ENCODE assay signal across 21 cellular contexts in genomic region chr1:161266096-161266679, GRCh38. TPM values are rescaled to one million over a fixed set of nuclear protein-coding genes. Genes with fewer than 3 reads are reported as not detected.
DNase-seq lines count a peak whose midpoint lies in the region; ATAC-seq and TF ChIP-seq lines count a peak whose summit lies in the region.
"Had no signal": no experiment of that assay in that cellular context is flagged by ENCODE, and none has a peak within 500 bp of the region (broad histone marks: within the 10 kb centered on the region; RNA-seq: fewer than 3 reads in every experiment).

No MANE protein-coding gene starts in this region.

- intact Hi-C loops in Right ventricle myocardium inferior (cut with DNase I) = no loop called here
- intact Hi-C loops in Calu3 (cut with micrococcal nuclease; ENCODE audit: unreplicated experiment) = no loop called here

- H3K27me3 ChIP-seq in cardiac muscle cell = peaks cover 11% of the 10 kb centered on the region
- H3K27me3 ChIP-seq: ascending aorta, uterus had no signal

- no peak for ATAC-seq in Right ventricle myocardium inferior
- no peak; the same call in 1 of the 2 replicates for ATAC-seq in WTC11
- ATAC-seq in GM21576 (IDR thresholded peaks at IDR 0.05; ENCODE audit: unreplicated experiment) = no peak
- ATAC-seq: lower lobe of right lung had no signal

- no peaks in the 10 kb centered on the region for H3K9me3 ChIP-seq in cardiac muscle cell (ENCODE audit: low read depth)
- H3K9me3 ChIP-seq: ascending aorta, lower lobe of right lung, stomach, uterus had no signal

- H3K36me3 Mint-ChIP-seq in WTC11 (no peaks in the 10 kb centered on the region), Calu3 (ENCODE audit: insufficient read depth, unreplicated experiment) (no peaks in the 10 kb centered on the region)

- H3K4me3 ChIP-seq in cardiac muscle cell = no peak overlapping the region
- H3K4me3 ChIP-seq: ascending aorta, coronary artery, lower lobe of right lung, stomach, uterus had no signal

- DNase-seq in cardiac muscle cell (ENCODE audit: low read depth in 1 of 2, low spot score in 1 of 2) = no peak
- DNase-seq in Right ventricle myocardium inferior (ENCODE audit: missing footprints) = no peak
- DNase-seq in NCI-H69 (lab: John Stamatoyannopoulos, UW) = peak; percentile 70
- peak; percentile 4 for DNase-seq in kidney glomerular epithelial cell (lab: John Stamatoyannopoulos, UW)
- DNase-seq in WTC11 (ENCODE audit: low spot score) = no peak
- DNase-seq in GM10266 (ENCODE audit: extremely low spot score) = no peak
- no peak for DNase-seq in Calu3
- DNase-seq: activated effector memory CD4-positive, alpha-beta T cell treated with anti-CD3 and anti-CD28 coated beads, Interleukin-2, amount 50 U/mL, for 16 hours; GDM1; HCEC 1CT; lower lobe of right lung; NCI-H2107; SHP77; stomach; uterus had no signal

- H3K4me1 Mint-ChIP-seq in WTC11 (peaks cover 16% of the 10 kb centered on the region), Calu3 (ENCODE audit: low read depth, unreplicated experiment) (peaks cover 4% of the 10 kb centered on the region)

- no peaks in the 10 kb centered on the region for H3K9me3 Mint-ChIP-seq in WTC11
- no peaks in the 10 kb centered on the region for H3K9me3 Mint-ChIP-seq in Calu3 (ENCODE audit: low read depth, unreplicated experiment)

- H3K4me1 ChIP-seq in cardiac muscle cell (ENCODE audit: low read depth) = peaks cover 14% of the 10 kb centered on the region
- H3K4me1 ChIP-seq: ascending aorta, lower lobe of right lung, uterus had no signal

- BruUV-seq in Calu3 (replicated peaks; lab: Mats Ljungman, UMichigan) = no TSS peak

- H3K27ac Mint-ChIP-seq in WTC11 (no peak overlapping the region), Calu3 (ENCODE audit: unreplicated experiment) (no peak overlapping the region)

- TF ChIP-seq CTCF in cardiac muscle cell (IDR thresholded peaks at IDR 0.05; ENCODE audit: low read depth, low read length) (no peak), WTC11 (IDR thresholded peaks at IDR 0.05) (no peak), GM10266 (IDR thresholded peaks at IDR 0.05; ENCODE audit: control insufficient read depth, insufficient read depth, low read depth, missing control alignments) (no peak), Calu3 (IDR thresholded peaks at IDR 0.05; ENCODE audit: unreplicated experiment) (no peak)

- peaks cover 23% of the 10 kb centered on the region for H3K27me3 Mint-ChIP-seq in WTC11 (ENCODE audit: low read depth)
- peaks cover 49% of the 10 kb centered on the region for H3K27me3 Mint-ChIP-seq in Calu3 (ENCODE audit: unreplicated experiment)

- peak overlapping the region; percentile 85 for H3K27ac ChIP-seq in cardiac muscle cell
- H3K27ac ChIP-seq: ascending aorta, epithelial cell of prostate, lower lobe of right lung, stomach, uterus had no signal

- H3K36me3 ChIP-seq in cardiac muscle cell = no peaks in the 10 kb centered on the region
- H3K36me3 ChIP-seq: ascending aorta, lower lobe of right lung, stomach, uterus had no signal

- H3K4me3 Mint-ChIP-seq in WTC11 (no peak overlapping the region), Calu3 (ENCODE audit: low read depth, unreplicated experiment) (no peak overlapping the region)

- CTCF ChIA-PET in WTC11 (lab: Charles Lee) (interaction anchor here (0.8 to 3.3 kb wide), 5 partner anchors 25 to 40 kb away, joined by 3 to 18 read pairs (median 4); partner anchors contain the start of gene TOMM40L), Calu3 (lab: Charles Lee) (interaction anchor here (1.2 kb wide), 1 partner anchor 19 kb away, joined by 3 read pairs; no protein-coding TSS in a partner anchor)

- POLR2A ChIA-PET in WTC11 (lab: Charles Lee) = no interaction called here

TF ChIP-seq in WTC11, 78 proteins besides CTCF, POLR2A, EP300 and RAD21:
- no peak for TF ChIP-seq ZNF416 (CRISPR knock-in tag; IDR thresholded peaks at IDR 0.05)
- no peak for TF ChIP-seq OVOL2 (CRISPR knock-in tag; IDR thresholded peaks at IDR 0.05; ENCODE audit: borderline replicate concordance)
- no peak for TF ChIP-seq CDX4 (CRISPR knock-in tag; IDR thresholded peaks at IDR 0.05; ENCODE audit: borderline replicate concordance)
- TF ChIP-seq TP53 (CRISPR knock-in tag; IDR thresholded peaks at IDR 0.05) = no peak

RNA-seq across cellular contexts. Expression of gene PCP4L1, which starts 7.6 kb away (rescaled TPM):
- 0.14 and 0.21 TPM in 2 replicates for total RNA-seq in cardiac muscle cell
- polyA plus RNA-seq in cardiac muscle cell = not detected in 2 replicates
- total RNA-seq in Right ventricle myocardium inferior = 0.60 TPM
- 0.92 to 1.2 TPM (median 1.1 TPM) in 3 replicates for total RNA-seq in WTC11 (2021)
- total RNA-seq in Calu3 (2022) = not detected in 2 replicates
- total RNA-seq: ascending aorta, glomerular endothelial cell had no signal

RNA-seq across cellular contexts. Expression of gene NR1I3, which starts 28.2 kb away (rescaled TPM):
- 0.33 TPM in 1 of 2 replicates, not detected in the other for total RNA-seq in cardiac muscle cell
- polyA plus RNA-seq in cardiac muscle cell = not detected in 2 replicates
- total RNA-seq in Right ventricle myocardium inferior = not detected
- total RNA-seq in WTC11 (2021) = 0.16 TPM in 1 of 3 replicates, not detected in the others
- not detected in 2 replicates for total RNA-seq in Calu3 (2022)
- total RNA-seq: glomerular endothelial cell, lower lobe of right lung, uterus had no signal
- polyA plus RNA-seq: neural cell, stomach had no signal

RNA-seq across cellular contexts. Expression of gene TOMM40L, which starts 40.3 kb away (rescaled TPM):
- total RNA-seq in cardiac muscle cell (12.5 and 21.6 TPM in 2 replicates), Right ventricle myocardium inferior (39.1 TPM), WTC11 (2021) (13.0 to 16.9 TPM (median 15.1 TPM) in 3 replicates), Calu3 (2022) (14.1 and 15.0 TPM in 2 replicates)
- 12.6 and 13.6 TPM in 2 replicates for polyA plus RNA-seq in cardiac muscle cell

RNA-seq across cellular contexts. Expression of gene APOA2, which starts 42.8 kb away (rescaled TPM):
- total RNA-seq in cardiac muscle cell (1.0 TPM in 1 of 2 replicates, not detected in the other), Right ventricle myocardium inferior (not detected), WTC11 (2021) (1.9 to 2.5 TPM (median 2.2 TPM) in 3 replicates), Calu3 (2022) (not detected in 2 replicates)
- 3.1 TPM in 1 of 2 replicates, not detected in the other for polyA plus RNA-seq in cardiac muscle cell
- total RNA-seq: glomerular endothelial cell, lower lobe of right lung, uterus had no signal
- polyA plus RNA-seq: neural cell, stomach had no signal

RNA-seq across cellular contexts. Expression of gene MPZ, which starts 43.6 kb away (rescaled TPM):
- total RNA-seq in cardiac muscle cell (0.35 and 0.77 TPM in 2 replicates), Right ventricle myocardium inferior (4.4 TPM), WTC11 (2021) (3.2 to 5.5 TPM (median 5.2 TPM) in 3 replicates), Calu3 (2022) (0.37 and 0.47 TPM in 2 replicates)
- 0.48 and 0.66 TPM in 2 replicates for polyA plus RNA-seq in cardiac muscle cell
- polyA plus RNA-seq: neural cell had no signal

Comparison
In these comparisons a context has a peak if more than half of its experiments do, and no peak if none do; other contexts are left out.
1. DNase-seq: peak in NCI-H69 (single experiment) and kidney glomerular epithelial cell (single experiment); none in cardiac muscle cell (0 of 2), Right ventricle myocardium inferior (single experiment), WTC11 (single experiment), GM10266 (single experiment) and Calu3 (single experiment).